ENCODE assay signal across 1 cellular context in the genomic region with DNA sequence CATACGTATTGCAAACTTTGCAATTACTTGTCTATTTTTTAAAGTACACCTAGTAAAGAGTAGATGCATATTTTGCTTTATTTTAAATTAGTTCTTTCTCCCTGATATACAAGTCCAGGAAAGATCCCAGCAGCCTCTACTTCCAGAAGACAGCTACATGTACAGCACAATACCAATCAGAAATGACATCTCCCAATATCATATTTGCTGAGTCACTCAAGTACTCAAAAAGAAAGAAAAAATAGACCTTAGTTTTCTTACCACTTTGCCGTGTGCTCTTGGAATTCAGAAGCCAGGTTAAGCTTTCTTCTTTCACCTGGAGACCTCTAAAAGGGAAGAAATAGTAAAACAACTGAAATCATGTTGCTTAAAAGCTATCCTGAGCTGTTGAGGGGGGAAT.
TF ChIP-seq lines count a peak whose summit lies in the region.

No MANE protein-coding gene starts in this region.

TF ChIP-seq in HepG2, 621 proteins besides CTCF, POLR2A, EP300 and RAD21:
- 0 out of 4 replicates have a peak, but pooled peaks of 1 of the 2 experiments have one; percentile 10 for TF ChIP-seq MAFK (conservative IDR thresholded peaks at IDR 0.05 in 1 of 2, IDR thresholded peaks at IDR 0.05 in 1 of 2; ENCODE audit: low read length in 2 of 2)
- TF ChIP-seq, protein P1, sequence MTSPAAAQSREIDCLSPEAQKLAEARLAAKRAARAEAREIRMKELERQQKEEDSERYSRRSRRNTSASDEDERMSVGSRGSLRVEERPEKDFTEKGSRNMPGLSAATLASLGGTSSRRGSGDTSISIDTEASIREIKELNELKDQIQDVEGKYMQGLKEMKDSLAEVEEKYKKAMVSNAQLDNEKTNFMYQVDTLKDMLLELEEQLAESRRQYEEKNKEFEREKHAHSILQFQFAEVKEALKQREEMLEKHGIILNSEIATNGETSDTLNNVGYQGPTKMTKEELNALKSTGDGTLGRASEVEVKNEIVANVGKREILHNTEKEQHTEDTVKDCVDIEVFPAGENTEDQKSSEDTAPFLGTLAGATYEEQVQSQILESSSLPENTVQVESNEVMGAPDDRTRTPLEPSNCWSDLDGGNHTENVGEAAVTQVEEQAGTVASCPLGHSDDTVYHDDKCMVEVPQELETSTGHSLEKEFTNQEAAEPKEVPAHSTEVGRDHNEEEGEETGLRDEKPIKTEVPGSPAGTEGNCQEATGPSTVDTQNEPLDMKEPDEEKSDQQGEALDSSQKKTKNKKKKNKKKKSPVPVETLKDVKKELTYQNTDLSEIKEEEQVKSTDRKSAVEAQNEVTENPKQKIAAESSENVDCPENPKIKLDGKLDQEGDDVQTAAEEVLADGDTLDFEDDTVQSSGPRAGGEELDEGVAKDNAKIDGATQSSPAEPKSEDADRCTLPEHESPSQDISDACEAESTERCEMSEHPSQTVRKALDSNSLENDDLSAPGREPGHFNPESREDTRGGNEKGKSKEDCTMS (CRISPR knock-in tag; conservative IDR thresholded peaks at IDR 0.05), result no peak
- peak; percentile 86 for TF ChIP-seq NFE2L2 (IDR thresholded peaks at IDR 0.05; ENCODE audit: low read length)
